32 cellular contexts compared by ENCODE assay signal in genomic region chr5:5132185-5132584, GRCh38. TPM values are rescaled to one million over a fixed set of nuclear protein-coding genes. Genes with fewer than 3 reads are reported as not detected.
"Had no signal": no experiment of that assay in that cellular context is flagged by ENCODE, and none has a peak within 500 bp of the region (broad histone marks: within the 10 kb centered on the region; RNA-seq: fewer than 3 reads in every experiment).

No MANE protein-coding gene starts in this region.

- H3K27me3 ChIP-seq: esophagus squamous epithelium, right atrium auricular region, testis, tibial artery had no signal

- H3K9me3 Mint-ChIP-seq: natural killer cell treated with Interleukin-12 subunit alpha and Interleukin-12 subunit beta and Interleukin-15 and Interleukin-18, amount 100 ng/mL, for 72 hours; type B pancreatic cell had no signal

- H3K4me3 Mint-ChIP-seq: effector memory CD8-positive, alpha-beta T cell; mesothelial cell of epicardium; naive B cell; natural killer cell treated with Interleukin-12 subunit alpha and Interleukin-12 subunit beta and Interleukin-15 and Interleukin-18, amount 100 ng/mL, for 72 hours; neural crest cell; stimulated activated memory B cell treated with anti-CD40 and anti-IgM and Interleukin-4, amounts not matched to agents 10 μg/mL and 1 μg/mL and 100 μg/mL, for 72 hours; type B pancreatic cell had no signal

- H3K27ac Mint-ChIP-seq: effector memory CD8-positive, alpha-beta T cell; mesothelial cell of epicardium; naive B cell; natural killer cell treated with Interleukin-12 subunit alpha and Interleukin-12 subunit beta and Interleukin-15 and Interleukin-18, amount 100 ng/mL, for 72 hours; stimulated activated memory B cell treated with anti-CD40 and anti-IgM and Interleukin-4, amounts not matched to agents 10 μg/mL and 1 μg/mL and 100 μg/mL, for 72 hours; type B pancreatic cell had no signal

- H3K9me3 ChIP-seq: esophagus squamous epithelium, left lung, mucosa of descending colon, prostate gland, right atrium auricular region, sigmoid colon, testis, tibial artery had no signal

- H3K4me1 ChIP-seq: esophagus squamous epithelium, heart right ventricle, left lung, prostate gland, right atrium auricular region, sigmoid colon, testis, tibial artery had no signal

- H3K27me3 Mint-ChIP-seq: natural killer cell treated with Interleukin-12 subunit alpha and Interleukin-12 subunit beta and Interleukin-15 and Interleukin-18, amount 100 ng/mL, for 72 hours; stimulated activated memory B cell treated with anti-CD40 and anti-IgM and Interleukin-4, amounts not matched to agents 10 μg/mL and 1 μg/mL and 100 μg/mL, for 72 hours had no signal

- H3K27ac ChIP-seq: esophagus squamous epithelium, heart right ventricle, left lung, prostate gland, right atrium auricular region, sigmoid colon, testis, tibial artery had no signal

- H3K36me3 ChIP-seq: esophagus squamous epithelium, heart right ventricle, left lung, prostate gland, right atrium auricular region, sigmoid colon, tibial artery had no signal

- H3K36me3 Mint-ChIP-seq: mesothelial cell of epicardium; naive B cell; natural killer cell treated with Interleukin-12 subunit alpha and Interleukin-12 subunit beta and Interleukin-15 and Interleukin-18, amount 100 ng/mL, for 72 hours; stimulated activated memory B cell treated with anti-CD40 and anti-IgM and Interleukin-4, amounts not matched to agents 10 μg/mL and 1 μg/mL and 100 μg/mL, for 72 hours; type B pancreatic cell had no signal

- ATAC-seq: effector memory CD8-positive, alpha-beta T cell; left cardiac atrium; left lung; mucosa of descending colon; natural killer cell treated with Interleukin-12 subunit alpha and Interleukin-12 subunit beta and Interleukin-15 and Interleukin-18, amount 100 ng/mL, for 72 hours; stimulated activated memory B cell treated with anti-CD40 and anti-IgM and Interleukin-4, amounts not matched to agents 10 μg/mL and 1 μg/mL and 100 μg/mL, for 72 hours; stimulated activated naive CD8-positive, alpha-beta T cell treated with anti-CD3 and anti-CD28 coated beads, Interleukin-15, Interleukin-2, amounts not matched to agents 100 U/mL and 50 U/mL, for 24 hours had no signal

- DNase-seq: cortex of kidney; effector memory CD8-positive, alpha-beta T cell; erythroblast; esophagus squamous epithelium; foreskin melanocyte; heart right ventricle; hippocampal formation; left cardiac atrium; left lung; mesenchymal stem cell; mucosa of descending colon; naive B cell; nucleus accumbens; sigmoid colon; stimulated activated CD4-positive, alpha-beta T cell treated with anti-CD3 and anti-CD28 coated beads, Interleukin-2, amount 100 ng/mL, for 24 hours; stimulated activated CD4-positive, alpha-beta T cell treated with anti-CD3 and anti-CD28 coated beads, Interleukin-4, amount 100 ng/mL, for 4 hours; stimulated activated naive CD8-positive, alpha-beta T cell treated with anti-CD3 and anti-CD28 coated beads, Interleukin-15, Interleukin-2, amounts not matched to agents 100 U/mL and 50 U/mL, for 24 hours; substantia nigra; testis; tibial artery had no signal

- FAIRE-seq: endometrium, islet of Langerhans had no signal

- H3K4me3 ChIP-seq: esophagus squamous epithelium, heart right ventricle, left lung, mucosa of descending colon, prostate gland, right atrium auricular region, sigmoid colon, testis, tibial artery had no signal

- H3K4me1 Mint-ChIP-seq: naive B cell; neural crest cell; stimulated activated memory B cell treated with anti-CD40 and anti-IgM and Interleukin-4, amounts not matched to agents 10 μg/mL and 1 μg/mL and 100 μg/mL, for 72 hours had no signal

RNA-seq across cellular contexts. Expression of gene ADAMTS16, which starts 7.9 kb away (rescaled TPM):
- total RNA-seq: dermis microvascular lymphatic vessel endothelial cell; lung microvascular endothelial cell; natural killer cell treated with Interleukin-12 subunit alpha and Interleukin-12 subunit beta and Interleukin-15 and Interleukin-18, amount 100 ng/mL, for 72 hours; osteocyte; right atrium auricular region had no signal
